14 cellular contexts compared by ENCODE assay signal in the genomic region with DNA sequence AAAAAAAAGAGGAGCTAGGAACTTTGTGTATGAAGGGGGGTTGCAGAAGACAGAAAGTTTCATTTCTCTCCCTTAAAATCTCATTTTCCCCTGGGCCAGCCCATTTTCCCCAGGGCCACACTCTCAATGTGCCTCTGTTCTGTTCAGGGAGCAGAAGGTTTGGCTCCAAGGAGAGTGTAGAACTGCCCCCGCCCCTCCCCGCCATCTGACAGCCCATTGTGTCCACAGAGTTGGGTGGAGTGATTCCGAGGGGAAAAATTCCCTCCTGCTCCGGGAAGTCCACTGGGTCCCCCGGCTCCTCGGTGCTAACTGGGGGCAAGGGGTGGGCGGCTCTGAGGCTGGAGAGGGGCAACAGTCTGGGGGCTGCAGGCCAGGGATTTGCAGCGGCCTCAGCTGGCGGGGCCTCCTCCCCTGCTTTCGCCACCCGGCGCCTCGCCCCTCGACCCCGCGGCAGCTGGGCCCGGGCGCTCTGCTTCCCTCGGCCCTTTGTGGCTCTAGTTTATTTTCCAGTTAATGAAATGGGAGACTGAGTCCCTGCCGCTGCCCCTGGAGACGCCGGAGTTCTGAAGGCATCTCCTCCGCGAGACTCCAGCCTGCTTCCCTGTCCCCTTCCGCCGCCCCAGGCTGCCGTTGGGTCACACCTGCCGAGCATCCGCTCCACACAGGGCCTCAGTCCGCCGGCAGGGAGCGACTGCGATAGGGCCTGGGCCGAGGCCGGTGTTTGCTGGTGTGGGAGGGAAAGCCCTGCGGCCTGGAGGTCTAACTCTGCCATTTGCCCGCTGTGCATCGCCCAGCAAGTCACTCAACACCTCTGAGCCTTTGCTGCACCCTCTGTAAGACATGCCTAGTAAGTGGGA. TPM values are rescaled to one million over a fixed set of nuclear protein-coding genes. Genes with fewer than 3 reads are reported as not detected.
DNase-seq lines count a peak whose midpoint lies in the region; ATAC-seq and TF ChIP-seq lines count a peak whose summit lies in the region.
"Had no signal": no experiment of that assay in that cellular context is flagged by ENCODE, and none has a peak within 500 bp of the region (broad histone marks: within the 10 kb centered on the region; RNA-seq: fewer than 3 reads in every experiment).

No MANE protein-coding gene starts in this region.

- no peak for DNase-seq in AG10803 (ENCODE audit: low read depth)
- DNase-seq in SK-MEL-5 (ENCODE audit: low read depth, low spot score) = peak; percentile 56
- DNase-seq in fibroblast of villous mesenchyme (ENCODE audit: low read depth) = no peak
- DNase-seq in omental fat pad (ENCODE audit: low spot score) = no peak
- no peak for DNase-seq in activated effector memory CD4-positive, alpha-beta T cell treated with Interleukin-2 at 50 U/mL for 16 hours
- no peak for DNase-seq in KBM-7
- no peak for DNase-seq in OCI-LY7 (ENCODE audit: low spot score)
- no peak for DNase-seq in GM19238 (ENCODE audit: insufficient read length, low spot score)
- DNase-seq: activated CD8-positive, alpha-beta memory T cell treated with anti-CD3 and anti-CD28 coated beads, Interleukin-2, amount 10 ng/mL, durations not matched to agents 7 days and 5 days; NCI-H2081 treated with DMSO at 0.1 percent for 48 hours; OCI-M1 had no signal

- H3K9me2 ChIP-seq in OCI-LY7 (ENCODE audit: insufficient read depth, low read length) = no peaks in the 10 kb centered on the region

- H2AFZ ChIP-seq in OCI-LY7 (ENCODE audit: low read length) = no peak overlapping the region
- H2AFZ ChIP-seq: parathyroid adenoma had no signal

- no TSS peak for BruUV-seq in OCI-LY7 (replicated peaks; lab: Mats Ljungman, UMichigan)

- CTCF ChIA-PET in OCI-LY7 (lab: Charles Lee; ENCODE audit: unreplicated experiment) = no interaction called here

- in situ Hi-C loops in SK-MEL-5 (cut with HindIII; ENCODE audit: low pct_unique_long_range_greater_than_20kb, low sequenced_read_pairs) (no loop called here), KBM-7 (cut with MboI; ENCODE audit: low pct_unique_long_range_greater_than_20kb, low sequenced_read_pairs) (no loop called here)

- ATAC-seq in omental fat pad (ENCODE audit: low FRiP score) = peak; percentile 37
- ATAC-seq: activated CD8-positive, alpha-beta memory T cell treated with anti-CD3 and anti-CD28 coated beads, Interleukin-2, amount 10 ng/mL, durations not matched to agents 7 days and 5 days; left lobe of liver had no signal

- no peaks in the 10 kb centered on the region for H4K20me1 ChIP-seq in OCI-LY7 (ENCODE audit: insufficient read depth, low read length)
- H4K20me1 ChIP-seq: BLaER1 treated with 17β-estradiol and CSF1 and Interleukin-3, amounts not matched to agents 10 nM and 100 nM had no signal

- no peaks in the 10 kb centered on the region for H3K4me1 ChIP-seq in OCI-LY7 (ENCODE audit: insufficient read depth, low read length, poor library complexity, severe bottlenecking)
- H3K4me1 ChIP-seq: parathyroid adenoma had no signal

- H3K4me2 ChIP-seq in OCI-LY7 (ENCODE audit: low read length) = no peak overlapping the region
- H3K4me2 ChIP-seq: BLaER1 treated with 17β-estradiol and CSF1 and Interleukin-3, amounts not matched to agents 10 nM and 100 nM had no signal

- H3K79me2 ChIP-seq in OCI-LY7 (ENCODE audit: insufficient read depth, low read depth, low read length) = no peaks in the 10 kb centered on the region
- H3K79me2 ChIP-seq: parathyroid adenoma had no signal

- no peaks in the 10 kb centered on the region for H3K36me3 ChIP-seq in OCI-LY7 (ENCODE audit: insufficient read depth, low read length)
- H3K36me3 ChIP-seq: BLaER1 treated with 17β-estradiol and CSF1 and Interleukin-3, amounts not matched to agents 10 nM and 100 nM had no signal

- no peak overlapping the region for H3K27ac ChIP-seq in OCI-LY7 (ENCODE audit: low read depth, low read length, poor library complexity, severe bottlenecking)
- H3K27ac ChIP-seq: BLaER1 treated with 17β-estradiol and CSF1 and Interleukin-3, amounts not matched to agents 10 nM and 100 nM; parathyroid adenoma had no signal

- intact Hi-C loops in OCI-LY7 (cut with micrococcal nuclease; ENCODE audit: unreplicated experiment) = loop anchor here (10.0 kb wide), 1 partner anchor 56 kb away; no protein-coding TSS in a partner anchor

- H3K4me3 ChIP-seq in AG10803 (ENCODE audit: low read length) = no peak overlapping the region
- H3K4me3 ChIP-seq in fibroblast of villous mesenchyme (ENCODE audit: low read depth, low read length) = no peak overlapping the region
- H3K4me3 ChIP-seq in OCI-LY7 (ENCODE audit: low read depth, low read length, poor library complexity, severe bottlenecking) = no peak overlapping the region
- H3K4me3 ChIP-seq: BLaER1 treated with 17β-estradiol and CSF1 and Interleukin-3, amounts not matched to agents 10 nM and 100 nM had no signal

- no peaks in the 10 kb centered on the region for H3K9me3 ChIP-seq in OCI-LY7 (ENCODE audit: low read length)
- H3K9me3 ChIP-seq: BLaER1 treated with 17β-estradiol and CSF1 and Interleukin-3, amounts not matched to agents 10 nM and 100 nM had no signal

- peak; percentile 6; the same call in 1 of the 2 replicates for TF ChIP-seq CTCF in AG10803 (conservative IDR thresholded peaks at IDR 0.05; ENCODE audit: low read length)
- TF ChIP-seq CTCF in fibroblast of villous mesenchyme (IDR thresholded peaks at IDR 0.05; ENCODE audit: insufficient read depth, low read depth, low read length) = peak; percentile 21
- no peak for TF ChIP-seq CTCF in omental fat pad (IDR thresholded peaks at IDR 0.05)
- no peak for TF ChIP-seq CTCF in OCI-LY7 (conservative IDR thresholded peaks at IDR 0.05; ENCODE audit: low read length)

- POLR2A ChIA-PET in OCI-LY7 (lab: Charles Lee) = no interaction called here

RNA-seq across cellular contexts. Expression of gene KIRREL1, which starts 14.7 kb away (rescaled TPM):
- 22.2 and 27.8 TPM in 2 replicates for total RNA-seq in SK-MEL-5 (2014; rRNA removed; shearing (Covaris generic))
- 38.6 and 45.6 TPM in 2 replicates for polyA plus RNA-seq in SK-MEL-5 (2015; cell fraction: cytosol; rRNA removed)
- polyA plus RNA-seq in SK-MEL-5 (2015; cell fraction: nucleus; rRNA removed) = 35.7 and 49.7 TPM in 2 replicates
- 120 TPM in 2 replicates for total RNA-seq in fibroblast of villous mesenchyme
- total RNA-seq in omental fat pad = 10 to 100 TPM; 47.2 to 81.6 (median 61.6) TPM
- total RNA-seq in OCI-LY7 (2014; rRNA removed; shearing (Covaris generic)) = not detected in 2 replicates
- not detected in 2 replicates for total RNA-seq in OCI-LY7 (2022)
- total RNA-seq: activated CD8-positive, alpha-beta memory T cell treated with anti-CD3 and anti-CD28 coated beads, Interleukin-2, amount 10 ng/mL, durations not matched to agents 7 days and 5 days had no signal

Comparison
In these comparisons a context has a peak if more than half of its experiments do, and no peak if none do; other contexts are left out.
1. CTCF ChIP-seq: peak in AG10803 (single experiment) and fibroblast of villous mesenchyme (single experiment); none in omental fat pad (0 of 3) and OCI-LY7 (single experiment).
2. RNA of gene KIRREL1, which starts 14.7 kb away (total RNA-seq): 120 TPM in fibroblast of villous mesenchyme, 47.2 to 81.6 TPM in omental fat pad and 22.2 to 27.8 TPM in SK-MEL-5; not detected in OCI-LY7; every median in the first group is over 10 times any median in the second.